8 cellular contexts compared by ENCODE assay signal in genomic region chr7:139777304-139777890, GRCh38. TPM values are rescaled to one million over a fixed set of nuclear protein-coding genes. Genes with fewer than 3 reads are reported as not detected.
DNase-seq lines count a peak whose midpoint lies in the region; ATAC-seq and TF ChIP-seq lines count a peak whose summit lies in the region.

No MANE protein-coding gene starts in this region.

- peaks cover 44% of the 10 kb centered on the region for H3K4me1 Mint-ChIP-seq in HFFc6 (ENCODE audit: low read depth)
- peaks cover 52% of the 10 kb centered on the region for H3K4me1 Mint-ChIP-seq in activated naive CD8-positive, alpha-beta T cell treated with anti-CD3 and anti-CD28 coated beads, Interleukin-2, amount 50 U/mL, for 24 hours

- H3K27me3 ChIP-seq in GM06990 (replicated peaks; ENCODE audit: control insufficient read depth, insufficient read depth, low read length) (no peaks in the 10 kb centered on the region), Panc1 (ENCODE audit: control insufficient read depth, insufficient read depth, low read length) (no peaks in the 10 kb centered on the region; the same call in none of the 2 replicates)

- peaks cover 8% of the 10 kb centered on the region; the same call in 1 of the 2 replicates for H3K36me3 Mint-ChIP-seq in HFFc6 (ENCODE audit: low read depth)
- H3K36me3 Mint-ChIP-seq in activated naive CD8-positive, alpha-beta T cell treated with anti-CD3 and anti-CD28 coated beads, Interleukin-2, amount 50 U/mL, for 24 hours (ENCODE audit: low read depth), result peaks cover 2% of the 10 kb centered on the region

- no peak for TF ChIP-seq CTCF in GM06990 (IDR thresholded peaks at IDR 0.05; ENCODE audit: insufficient read depth, low read length, poor library complexity, severe bottlenecking)
- no peak for TF ChIP-seq CTCF in HFFc6 (IDR thresholded peaks at IDR 0.05)
- no peak for TF ChIP-seq CTCF in Panc1 (IDR thresholded peaks at IDR 0.05)

- CTCF ChIA-PET in Panc1 (lab: Charles Lee), result no interaction called here

- H3K4me1 ChIP-seq in Panc1 (ENCODE audit: control insufficient read depth, insufficient read depth, low read length), result peaks cover 17% of the 10 kb centered on the region

- intact Hi-C loops in Panc1 (cut with micrococcal nuclease; ENCODE audit: unreplicated experiment), result no loop called here

- H3K36me3 ChIP-seq in GM06990 (ENCODE audit: control insufficient read depth, insufficient read depth, low read length) (no peaks in the 10 kb centered on the region; the same call in 1 of the 2 replicates), Panc1 (ENCODE audit: control insufficient read depth, insufficient read depth, low read length) (no peaks in the 10 kb centered on the region; the same call in 1 of the 2 replicates)

- DNase-seq in GM06990 (ENCODE audit: extremely low read depth, insufficient read length) (peak; percentile 53), HFFc6 (no peak), Panc1 (ENCODE audit: low read depth, low spot score) (no peak), hepatic stellate cell (ENCODE audit: low spot score) (peak; percentile 49), skeletal muscle cell (ENCODE audit: low read depth) (no peak), KBM-7 (no peak)
- peak; percentile 35 for DNase-seq in activated naive CD8-positive, alpha-beta T cell treated with anti-CD3 and anti-CD28 coated beads, Interleukin-2, amount 50 U/mL, for 24 hours

- BruUV-seq in Panc1 (replicated peaks; lab: Mats Ljungman, UMichigan), result no TSS peak

- H3K4me3 ChIP-seq in GM06990 (replicated peaks; ENCODE audit: low read depth, low read length) (peak overlapping the region; percentile 69), Panc1 (ENCODE audit: low read depth in 2 of 2, low read length in 2 of 2) (peak overlapping the region; percentile 93 to 95), skeletal muscle cell (ENCODE audit: low read depth, low read length) (peak overlapping the region; percentile 75)

- no peaks in the 10 kb centered on the region for H3K9me3 Mint-ChIP-seq in HFFc6
- H3K9me3 Mint-ChIP-seq in activated naive CD8-positive, alpha-beta T cell treated with anti-CD3 and anti-CD28 coated beads, Interleukin-2, amount 50 U/mL, for 24 hours, result no peaks in the 10 kb centered on the region

- H3K27ac Mint-ChIP-seq in HFFc6, result no peak overlapping the region
- H3K27ac Mint-ChIP-seq in activated naive CD8-positive, alpha-beta T cell treated with anti-CD3 and anti-CD28 coated beads, Interleukin-2, amount 50 U/mL, for 24 hours, result no peak overlapping the region

- in situ Hi-C loops in Panc1 (cut with HindIII; ENCODE audit: low pct_unique_long_range_greater_than_20kb, low sequenced_read_pairs) (no loop called here), KBM-7 (cut with MboI; ENCODE audit: low pct_unique_long_range_greater_than_20kb, low sequenced_read_pairs) (no loop called here)

- peak overlapping the region; percentile 94 for H3K4me3 Mint-ChIP-seq in HFFc6
- peak overlapping the region; percentile 90 for H3K4me3 Mint-ChIP-seq in activated naive CD8-positive, alpha-beta T cell treated with anti-CD3 and anti-CD28 coated beads, Interleukin-2, amount 50 U/mL, for 24 hours

- peaks cover 10% of the 10 kb centered on the region for H3K27me3 Mint-ChIP-seq in HFFc6 (ENCODE audit: insufficient read depth)
- H3K27me3 Mint-ChIP-seq in activated naive CD8-positive, alpha-beta T cell treated with anti-CD3 and anti-CD28 coated beads, Interleukin-2, amount 50 U/mL, for 24 hours, result peaks cover 17% of the 10 kb centered on the region

- no peaks in the 10 kb centered on the region for H3K9me3 ChIP-seq in Panc1 (ENCODE audit: control insufficient read depth, insufficient read depth, low read depth, low read length)

- no peak overlapping the region; the same call in 1 of the 2 replicates for H3K27ac ChIP-seq in Panc1 (ENCODE audit: low read length)

- POLR2A ChIA-PET in Panc1 (lab: Charles Lee), result interaction anchor here (0.7 kb wide), 1 partner anchor 238 kb away, joined by 4 read pairs; no protein-coding TSS in a partner anchor

- ATAC-seq in Panc1 (peak; percentile 55), GM18870 (IDR thresholded peaks at IDR 0.05; ENCODE audit: unreplicated experiment) (no peak)
- ATAC-seq in activated naive CD8-positive, alpha-beta T cell treated with anti-CD3 and anti-CD28 coated beads, Interleukin-2, amount 50 U/mL, for 24 hours, result no peak

RNA-seq across cellular contexts. Expression of gene HIPK2, which starts 0.4 kb away (rescaled TPM):
- 10 to 100 TPM; 14.6 to 33.4 (median 31.4) TPM for total RNA-seq in HFFc6 (2021; fragmentation: NEBNext Ultra II Directional; extraction: Animal tissue kit (Norgen Biotek cat#: 25700))
- 34.1 TPM for total RNA-seq in Panc1 (2021; ENCODE audit: unreplicated experiment)
- polyA plus RNA-seq in Panc1 (2012; ENCODE audit: insufficient read length), result 13.8 TPM

RNA-seq across cellular contexts. Expression of gene TBXAS1, which starts 51.7 kb away (rescaled TPM):
- total RNA-seq in HFFc6 (2021; fragmentation: NEBNext Ultra II Directional; extraction: Animal tissue kit (Norgen Biotek cat#: 25700)), result 1 to 10 TPM in 3 of 6 experiments, under 1 TPM in 3; 0.47 to 1.8 (median 1.0) TPM
- total RNA-seq in Panc1 (2021; ENCODE audit: unreplicated experiment), result 4.4 TPM
- 2.4 TPM for polyA plus RNA-seq in Panc1 (2012; ENCODE audit: insufficient read length)

Comparison
In these comparisons a context has a peak if more than half of its experiments do, and no peak if none do; other contexts are left out.
1. DNase-seq: peak in GM06990 (single experiment), activated naive CD8-positive, alpha-beta T cell treated with anti-CD3 and anti-CD28 coated beads, Interleukin-2, amount 50 U/mL, for 24 hours (single experiment) and hepatic stellate cell (single experiment); none in HFFc6 (single experiment), Panc1 (single experiment), skeletal muscle cell (single experiment) and KBM-7 (single experiment).
2. Peak in every context shown above with its lines, with median percentiles within 50 percentile points of each other: H3K4me3 ChIP-seq.